In genomic region chr5:176660860-176661641, GRCh38 we compare ENCODE assay signal across 8 cellular contexts. TPM values are rescaled to one million over a fixed set of nuclear protein-coding genes. Genes with fewer than 3 reads are reported as not detected.
DNase-seq lines count a peak whose midpoint lies in the region; ATAC-seq and TF ChIP-seq lines count a peak whose summit lies in the region.

No MANE protein-coding gene starts in this region.

- no peaks in the 10 kb centered on the region for H3K9me2 ChIP-seq in neural cell (ENCODE audit: insufficient read depth, low read length)

- H3K4me2 ChIP-seq in neural cell (ENCODE audit: low read length), result no peak overlapping the region

- TF ChIP-seq RAD21 in neural cell (conservative IDR thresholded peaks at IDR 0.05), result peak; percentile 99

- H3K9me3 ChIP-seq in Peyer's patch, result no peaks in the 10 kb centered on the region
- no peaks in the 10 kb centered on the region for H3K9me3 ChIP-seq in neural cell (ENCODE audit: low read length)
- H3K9me3 ChIP-seq in stomach, result no peaks in the 10 kb centered on the region

- WGBS in stomach, 5 donors, result 50 to 73% (median 53%) methylated on average over 17 to 33 of the region's 33 CpGs

- TF ChIP-seq POLR2A in Peyer's patch (IDR thresholded peaks at IDR 0.05) (peak in 1 of 2 donors; percentile 6), stomach (IDR thresholded peaks at IDR 0.05) (no peak)

- DNase-seq in HUDEP-2 (lab: John Stamatoyannopoulos, UW; ENCODE audit: unreplicated experiment in 76 of 76) (peak in 68 of 76 experiments; percentile 6 to 80 (median 56)), Peyer's patch (peak; percentile 59 to 88 (median 80)), fibroblast of mammary gland (ENCODE audit: low read depth) (peak; percentile 69), stomach (peak; percentile 76)
- DNase-seq in activated T-cell treated with anti-CD3 and anti-CD28 coated beads, Interleukin-2, amount 50 U/mL, for 48 hours, result peak; percentile 88

- H3K36me3 ChIP-seq in Peyer's patch (peaks cover 0 to 9% (median 0%) of the 10 kb centered on the region in 3 donors), neural cell (ENCODE audit: insufficient read depth, low read length) (no peaks in the 10 kb centered on the region), stomach (peaks cover 0 to 19% (median 18%) of the 10 kb centered on the region in 4 donors)

- H4K20me1 ChIP-seq in neural cell (ENCODE audit: insufficient read depth), result no peaks in the 10 kb centered on the region

- peak; percentile 98 for TF ChIP-seq CTCF in C4-2B (conservative IDR thresholded peaks at IDR 0.05)
- TF ChIP-seq CTCF in Peyer's patch (IDR thresholded peaks at IDR 0.05), result peak; percentile 78 to 98 (median 88)
- peak; percentile 94 for TF ChIP-seq CTCF in fibroblast of mammary gland (conservative IDR thresholded peaks at IDR 0.05; ENCODE audit: control insufficient read depth, insufficient read depth, low read depth, low read length)
- peak; percentile 99 for TF ChIP-seq CTCF in neural cell (IDR thresholded peaks at IDR 0.05; ENCODE audit: poor library complexity, severe bottlenecking)
- peak in 5 of 7 experiments; percentile 77 to 98 (median 94) for TF ChIP-seq CTCF in stomach (IDR thresholded peaks at IDR 0.05)

- TF ChIP-seq EP300 in neural cell (conservative IDR thresholded peaks at IDR 0.05; ENCODE audit: poor library complexity, severe bottlenecking) (no peak), stomach (IDR thresholded peaks at IDR 0.05) (no peak)

- H3K9ac ChIP-seq in neural cell (ENCODE audit: low read length), result peak overlapping the region; percentile 36

- H2AFZ ChIP-seq in neural cell (ENCODE audit: low read depth, low read length), result no peak overlapping the region

- H3K4me3 ChIP-seq in Peyer's patch (no peak overlapping the region), fibroblast of mammary gland (ENCODE audit: control insufficient read depth, low read depth, low read length) (no peak overlapping the region), neural cell (ENCODE audit: low read length) (no peak overlapping the region), stomach (no peak overlapping the region)

- intact Hi-C loops in stomach (cut with DNase I; ENCODE audit: low total_unique reads), result no loop called here

- peaks cover 0 to 21% (median 15%) of the 10 kb centered on the region in 4 donors for H3K4me1 ChIP-seq in Peyer's patch
- H3K4me1 ChIP-seq in stomach, result peaks cover 9 to 31% (median 26%) of the 10 kb centered on the region in 4 donors

- no peaks in the 10 kb centered on the region for H3K79me2 ChIP-seq in neural cell (replicated peaks; ENCODE audit: insufficient read depth, low read length)

- peak; percentile 46 for ATAC-seq in GM19324 (IDR thresholded peaks at IDR 0.05; ENCODE audit: low FRiP score, unreplicated experiment)

- H3K27me3 ChIP-seq in Peyer's patch, result no peaks in the 10 kb centered on the region
- H3K27me3 ChIP-seq in neural cell (ENCODE audit: insufficient read depth, low read depth, low read length), result no peaks in the 10 kb centered on the region
- peaks cover 0 to 49% (median 17%) of the 10 kb centered on the region in 3 donors for H3K27me3 ChIP-seq in stomach

- no peaks in the 10 kb centered on the region for H3F3A ChIP-seq in neural cell (ENCODE audit: insufficient read depth, low read length, poor library complexity, severe bottlenecking)

- H3K27ac ChIP-seq in C4-2B (no peak overlapping the region), Peyer's patch (no peak overlapping the region), neural cell (ENCODE audit: low read length) (no peak overlapping the region), stomach (no peak overlapping the region)

TF ChIP-seq in neural cell, 6 proteins besides CTCF, POLR2A, EP300 and RAD21:
- no peak for TF ChIP-seq POLR2AphosphoS5 (IDR thresholded peaks at IDR 0.05)
- peak; percentile 33 for TF ChIP-seq MXI1 (conservative IDR thresholded peaks at IDR 0.05; ENCODE audit: poor library complexity, severe bottlenecking)
- no peak for TF ChIP-seq REST (IDR thresholded peaks at IDR 0.05; ENCODE audit: borderline replicate concordance)
- peak; percentile 100 for TF ChIP-seq SMC3 (conservative IDR thresholded peaks at IDR 0.05; ENCODE audit: poor library complexity)

RNA-seq across cellular contexts. Expression of gene TSPAN17, which starts 13.8 kb away (rescaled TPM):
- 10 to 100 TPM; 25.4 to 33.8 (median 28.7) TPM for total RNA-seq in Peyer's patch
- 66.1 and 66.4 TPM in 2 replicates for polyA plus RNA-seq in neural cell
- polyA minus RNA-seq in neural cell, result 48.5 and 48.7 TPM in 2 replicates
- 10 to 100 TPM in 3 of 5 donors, 1 to 10 TPM in 2; 2.3 to 79.9 (median 19.0) TPM for total RNA-seq in stomach
- polyA plus RNA-seq in stomach, result 10 to 100 TPM; 21.7 to 24.0 (median 21.8) TPM

RNA-seq across cellular contexts. Expression of gene EIF4E1B, which starts 30.6 kb away (rescaled TPM):
- total RNA-seq in Peyer's patch (not detected), stomach (not detected)
- polyA plus RNA-seq in neural cell (0.82 TPM in 1 of 2 replicates, not detected in the other), stomach (not detected)
- polyA minus RNA-seq in neural cell, result 1.5 TPM in 1 of 2 replicates, not detected in the other

RNA-seq across cellular contexts. Expression of gene SNCB, which starts 30.7 kb away (rescaled TPM):
- not detected for total RNA-seq in Peyer's patch
- polyA plus RNA-seq in neural cell, result 10.1 and 12.5 TPM in 2 replicates
- 7.3 and 8.1 TPM in 2 replicates for polyA minus RNA-seq in neural cell
- total RNA-seq in stomach, result not detected
- not detected for polyA plus RNA-seq in stomach

RNA-seq across cellular contexts. Expression of gene GPRIN1, which starts 51.1 kb away (rescaled TPM):
- total RNA-seq in Peyer's patch (1 to 10 TPM in 2 of 4 donors, under 1 TPM in 2; 0.83 to 1.9 (median 1.2) TPM), stomach (1 to 10 TPM in 1 of 5 donors, under 1 TPM in 2, not detected in 2; 0.72 to 1.4 (median 0.92) TPM)
- polyA plus RNA-seq in neural cell (32.3 and 42.8 TPM in 2 replicates), stomach (under 1 TPM; 0.30 to 0.46 (median 0.37) TPM)
- 87.6 and 94.2 TPM in 2 replicates for polyA minus RNA-seq in neural cell
